9 cellular contexts compared by ENCODE assay signal in genomic region chr14:40199101-40199500, GRCh38.
"Had no signal": no experiment of that assay in that cellular context is flagged by ENCODE, and none has a peak within 500 bp of the region (broad histone marks: within the 10 kb centered on the region; RNA-seq: fewer than 3 reads in every experiment).

No MANE protein-coding gene starts in this region.

- H2AFZ ChIP-seq: GM23248 had no signal

- H3K27ac ChIP-seq: GM23248 had no signal

- H3K4me3 ChIP-seq: GM23248, HAP-1, K562 had no signal

- ATAC-seq: HCT116, K562 had no signal

- H3K36me3 ChIP-seq: HAP-1 had no signal

- H3K9me3 ChIP-seq: HAP-1 had no signal

- H3K4me1 ChIP-seq: HAP-1 had no signal

- DNase-seq: GM23248, GOT3, H7, HFFc6, IMR-90 had no signal

- FAIRE-seq: HTR-8/SVneo, K562 had no signal
